In the genomic region with DNA sequence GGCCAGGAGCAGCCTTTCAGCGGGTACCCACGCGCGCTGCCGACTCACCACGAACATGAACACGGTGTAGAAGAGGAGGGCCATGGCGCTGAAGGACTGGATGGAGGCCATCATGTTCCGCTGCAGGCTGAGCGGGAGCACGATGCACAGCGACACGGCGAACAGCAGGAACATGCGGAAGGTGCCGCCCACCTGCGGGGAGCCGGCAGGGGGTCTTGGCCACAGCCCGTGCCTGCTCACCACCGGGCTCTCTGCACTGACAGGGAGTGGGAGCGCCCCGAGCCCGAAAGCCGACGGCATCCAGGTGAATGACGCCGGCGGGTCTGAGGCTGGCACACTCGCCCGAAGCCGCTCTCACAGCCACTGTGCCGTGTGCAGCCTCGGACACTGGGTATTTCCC, we compare ENCODE assay signal across 15 cellular contexts. TPM values are rescaled to one million over a fixed set of nuclear protein-coding genes. Genes with fewer than 3 reads are reported as not detected.
DNase-seq lines count a peak whose midpoint lies in the region; ATAC-seq and TF ChIP-seq lines count a peak whose summit lies in the region.
"Had no signal": no experiment of that assay in that cellular context is flagged by ENCODE, and none has a peak within 500 bp of the region (broad histone marks: within the 10 kb centered on the region; RNA-seq: fewer than 3 reads in every experiment).

No MANE protein-coding gene starts in this region.

- H3K9me3 Mint-ChIP-seq in endodermal cell: no peaks in the 10 kb centered on the region
- H3K9me3 Mint-ChIP-seq in activated CD4-positive, alpha-beta memory T cell treated with anti-CD3 and anti-CD28 coated beads, Interleukin-2, amount 10 ng/mL, durations not matched to agents 7 days and 5 days: no peaks in the 10 kb centered on the region
- H3K9me3 Mint-ChIP-seq: CD4-positive, CD25-positive, alpha-beta regulatory T cell; GM23338; H9 had no signal

- POLR2A ChIA-PET in activated CD4-positive, alpha-beta memory T cell treated with anti-CD3 and anti-CD28 coated beads, Interleukin-2, amount 10 ng/mL, durations not matched to agents 7 days and 5 days (lab: Charles Lee): no interaction called here

- no peak overlapping the region for H3K4me3 ChIP-seq in right cardiac atrium (ENCODE audit: low read length)
- no peak overlapping the region for H3K4me3 ChIP-seq in endodermal cell (ENCODE audit: low read length)
- H3K4me3 ChIP-seq: BLaER1, GM23338 had no signal

- peaks cover 8% of the 10 kb centered on the region for H3K36me3 ChIP-seq in endodermal cell (ENCODE audit: control insufficient read depth, insufficient read depth, low read length)

- peak overlapping the region; percentile 17 for H3K27ac Mint-ChIP-seq in endodermal cell
- no peak overlapping the region for H3K27ac Mint-ChIP-seq in activated CD4-positive, alpha-beta memory T cell treated with anti-CD3 and anti-CD28 coated beads, Interleukin-2, amount 10 ng/mL, durations not matched to agents 7 days and 5 days
- H3K27ac Mint-ChIP-seq: CD4-positive, CD25-positive, alpha-beta regulatory T cell; GM23338 had no signal

- no peak overlapping the region for H3K9ac ChIP-seq in endodermal cell (ENCODE audit: extremely low read depth, low read length, poor library complexity, severe bottlenecking)
- H3K9ac ChIP-seq: BLaER1 had no signal

- TF ChIP-seq CTCF in endodermal cell (conservative IDR thresholded peaks at IDR 0.05): no peak

- 93% methylated on average over 33 of the region's 33 CpGs for WGBS in right cardiac atrium
- WGBS in endodermal cell (ENCODE audit: insufficient coverage in 1 of 2, insufficient read length in 1 of 2), 2 experiments: 93 to 96% methylated on average over 30 to 33 of the region's 33 CpGs

- CTCF ChIA-PET in activated CD4-positive, alpha-beta memory T cell treated with anti-CD3 and anti-CD28 coated beads, Interleukin-2, amount 10 ng/mL, durations not matched to agents 7 days and 5 days (lab: Charles Lee): interaction anchor here (1.2 kb wide), 1 partner anchor 10 kb away, joined by 3 read pairs; no protein-coding TSS in a partner anchor

- no peak for ATAC-seq in right cardiac atrium
- ATAC-seq in left cardiac atrium: no peak
- ATAC-seq: GM23338 had no signal

- H3K27me3 Mint-ChIP-seq in endodermal cell (ENCODE audit: insufficient read depth): no peaks in the 10 kb centered on the region
- no peaks in the 10 kb centered on the region for H3K27me3 Mint-ChIP-seq in activated CD4-positive, alpha-beta memory T cell treated with anti-CD3 and anti-CD28 coated beads, Interleukin-2, amount 10 ng/mL, durations not matched to agents 7 days and 5 days
- H3K27me3 Mint-ChIP-seq: CD4-positive, CD25-positive, alpha-beta regulatory T cell had no signal

- H3K4me3 Mint-ChIP-seq in endodermal cell: no peak overlapping the region
- H3K4me3 Mint-ChIP-seq in activated CD4-positive, alpha-beta memory T cell treated with anti-CD3 and anti-CD28 coated beads, Interleukin-2, amount 10 ng/mL, durations not matched to agents 7 days and 5 days: no peak overlapping the region
- H3K4me3 Mint-ChIP-seq: GM23338, H9 had no signal

- H3K9me3 ChIP-seq in right cardiac atrium (ENCODE audit: control insufficient read depth, low read length) (no peaks in the 10 kb centered on the region), endodermal cell (ENCODE audit: control insufficient read depth, low read length) (no peaks in the 10 kb centered on the region)
- H3K9me3 ChIP-seq: BLaER1 had no signal

- H3K4me1 ChIP-seq in right cardiac atrium (ENCODE audit: control insufficient read depth, insufficient read depth, low read length) (no peaks in the 10 kb centered on the region), endodermal cell (ENCODE audit: control insufficient read depth, insufficient read depth, low read length) (no peaks in the 10 kb centered on the region)

- H3K27ac ChIP-seq in right cardiac atrium (ENCODE audit: low read length) (no peak overlapping the region), endodermal cell (ENCODE audit: low read depth, low read length) (no peak overlapping the region)
- H3K27ac ChIP-seq: BLaER1 had no signal

- H3K36me3 Mint-ChIP-seq in endodermal cell (ENCODE audit: low read depth): peaks cover 28% of the 10 kb centered on the region
- H3K36me3 Mint-ChIP-seq in activated CD4-positive, alpha-beta memory T cell treated with anti-CD3 and anti-CD28 coated beads, Interleukin-2, amount 10 ng/mL, durations not matched to agents 7 days and 5 days (ENCODE audit: low read depth): peaks cover 49% of the 10 kb centered on the region

- no peaks in the 10 kb centered on the region for H3K4me1 Mint-ChIP-seq in endodermal cell
- peaks cover 32% of the 10 kb centered on the region for H3K4me1 Mint-ChIP-seq in activated CD4-positive, alpha-beta memory T cell treated with anti-CD3 and anti-CD28 coated beads, Interleukin-2, amount 10 ng/mL, durations not matched to agents 7 days and 5 days

- no peaks in the 10 kb centered on the region for H3K27me3 ChIP-seq in right cardiac atrium (ENCODE audit: control insufficient read depth, insufficient read depth)
- no peaks in the 10 kb centered on the region for H3K27me3 ChIP-seq in endodermal cell (ENCODE audit: control insufficient read depth, insufficient read depth, low read length, poor library complexity, severe bottlenecking)
- H3K27me3 ChIP-seq: BLaER1 had no signal

- intact Hi-C loops in right cardiac atrium (cut with DNase I) (no loop called here), left cardiac atrium (cut with DNase I) (no loop called here)

- peak in 2 of 3 donors; percentile 48 to 50 for DNase-seq in right cardiac atrium
- no peak for DNase-seq in left cardiac atrium
- no peak for DNase-seq in endodermal cell
- DNase-seq in activated CD4-positive, alpha-beta memory T cell treated with anti-CD3 and anti-CD28 coated beads, Interleukin-2, amount 10 ng/mL, durations not matched to agents 7 days and 5 days: no peak
- no peak for DNase-seq in C1 segment of cervical spinal cord (lab: John Stamatoyannopoulos, UW)
- DNase-seq: 8988T; AML-193; Calu3; CD4-positive, CD25-positive, alpha-beta regulatory T cell; DMS 273 treated with DMSO at 0.1 percent for 48 hours; DMS79 treated with DMSO at 0.1 percent for 48 hours; EL; H9 had no signal

RNA-seq across cellular contexts. Expression of gene SLC38A10, which starts 13.0 kb away (rescaled TPM):
- total RNA-seq in right cardiac atrium (10 to 100 TPM; 50.8 to 63.9 (median 53.5) TPM), left cardiac atrium (10 to 100 TPM; 46.4 to 54.0 TPM), endodermal cell (10 to 100 TPM; 60.2 to 90.3 TPM)
- 61.5 TPM for polyA plus RNA-seq in right cardiac atrium
- polyA plus RNA-seq in endodermal cell (2013, experiment 1 of 2): 30.6 TPM
- 33.5 TPM for polyA plus RNA-seq in endodermal cell (2013, experiment 2 of 2)
- total RNA-seq in activated CD4-positive, alpha-beta memory T cell treated with anti-CD3 and anti-CD28 coated beads, Interleukin-2, amount 10 ng/mL, durations not matched to agents 7 days and 5 days: 100 to 1,000 TPM; 112 to 114 TPM

RNA-seq across cellular contexts. Expression of gene NDUFAF8, which starts 43.0 kb away (rescaled TPM):
- total RNA-seq in right cardiac atrium (10 to 100 TPM; 51.5 to 75.4 (median 62.5) TPM), left cardiac atrium (10 to 100 TPM; 60.2 to 66.5 TPM), endodermal cell (10 to 100 TPM; 42.7 to 48.7 TPM)
- 55.0 TPM for polyA plus RNA-seq in right cardiac atrium
- polyA plus RNA-seq in endodermal cell (2013, experiment 1 of 2): 60.9 TPM
- 52.0 TPM for polyA plus RNA-seq in endodermal cell (2013, experiment 2 of 2)
- total RNA-seq in activated CD4-positive, alpha-beta memory T cell treated with anti-CD3 and anti-CD28 coated beads, Interleukin-2, amount 10 ng/mL, durations not matched to agents 7 days and 5 days: 10 to 100 TPM; 27.8 to 33.5 TPM

RNA-seq across cellular contexts. Expression of gene TEPSIN, which starts 43.3 kb away (rescaled TPM):
- total RNA-seq in right cardiac atrium (10 to 100 TPM; 12.5 to 17.7 (median 14.2) TPM), left cardiac atrium (10 to 100 TPM; 12.7 to 14.0 TPM), endodermal cell (10 to 100 TPM; 30.0 to 45.0 TPM)
- polyA plus RNA-seq in right cardiac atrium: 12.6 TPM
- polyA plus RNA-seq in endodermal cell (2013, experiment 1 of 2): 24.6 TPM
- polyA plus RNA-seq in endodermal cell (2013, experiment 2 of 2): 21.1 TPM
- total RNA-seq in activated CD4-positive, alpha-beta memory T cell treated with anti-CD3 and anti-CD28 coated beads, Interleukin-2, amount 10 ng/mL, durations not matched to agents 7 days and 5 days: 10 to 100 TPM; 55.0 to 55.4 TPM

RNA-seq across cellular contexts. Expression of gene CEP131, which starts 59.4 kb away (rescaled TPM):
- total RNA-seq in right cardiac atrium: 1 to 10 TPM; 4.6 to 5.9 (median 5.2) TPM
- polyA plus RNA-seq in right cardiac atrium: 7.4 TPM
- total RNA-seq in left cardiac atrium: 1 to 10 TPM; 4.9 to 5.7 TPM
- 10 to 100 TPM; 23.2 to 28.0 TPM for total RNA-seq in endodermal cell
- 30.3 TPM for polyA plus RNA-seq in endodermal cell (2013, experiment 1 of 2)
- 24.0 TPM for polyA plus RNA-seq in endodermal cell (2013, experiment 2 of 2)
- total RNA-seq in activated CD4-positive, alpha-beta memory T cell treated with anti-CD3 and anti-CD28 coated beads, Interleukin-2, amount 10 ng/mL, durations not matched to agents 7 days and 5 days: 10 to 100 TPM; 10.1 to 11.6 TPM

Comparison
In these comparisons a context has a peak if more than half of its experiments do, and no peak if none do; other contexts are left out.
1. DNase-seq: peak in right cardiac atrium (2 of 3); none in left cardiac atrium (single experiment), endodermal cell (single experiment), activated CD4-positive, alpha-beta memory T cell treated with anti-CD3 and anti-CD28 coated beads, Interleukin-2, amount 10 ng/mL, durations not matched to agents 7 days and 5 days (single experiment) and C1 segment of cervical spinal cord (0 of 14).